9 cellular contexts compared by ENCODE assay signal in genomic region chr10:131453772-131454634, GRCh38.
DNase-seq lines count a peak whose midpoint lies in the region; ATAC-seq, FAIRE-seq and TF ChIP-seq lines count a peak whose summit lies in the region.
"Had no signal": no experiment of that assay in that cellular context is flagged by ENCODE, and none has a peak within 500 bp of the region (broad histone marks: within the 10 kb centered on the region; RNA-seq: fewer than 3 reads in every experiment).

No MANE protein-coding gene starts in this region.

- no peaks in the 10 kb centered on the region for H3K9me3 Mint-ChIP-seq in neural progenitor cell
- H3K9me3 Mint-ChIP-seq: activated B cell treated with CpG ODN at 0.5 μM for 24 hours had no signal

- H3K9me3 ChIP-seq in neural progenitor cell (ENCODE audit: low read depth) (no peaks in the 10 kb centered on the region), thoracic aorta (no peaks in the 10 kb centered on the region)

- H3K27me3 Mint-ChIP-seq in neural progenitor cell (ENCODE audit: insufficient read depth, low read depth) = no peaks in the 10 kb centered on the region

- TF ChIP-seq CTCF in GM12875 (IDR thresholded peaks at IDR 0.05; ENCODE audit: borderline replicate concordance, insufficient read depth, low read depth, low read length) (peak; percentile 44; the same call in 1 of the 2 replicates), neural progenitor cell (IDR thresholded peaks at IDR 0.05) (peak; percentile 94), thoracic aorta (IDR thresholded peaks at IDR 0.05) (peak; percentile 53)

- no peaks in the 10 kb centered on the region for H3F3A ChIP-seq in neural progenitor cell (ENCODE audit: low read depth)

- peak overlapping the region; percentile 75 for H3K4me2 ChIP-seq in neural progenitor cell

- DNase-seq in MV-4-11 (lab: John Stamatoyannopoulos, UW) = peak; percentile 12
- DNase-seq in activated T-cell treated with anti-CD3 and anti-CD28 coated beads for 4 hours = peak; percentile 57
- peak; percentile 34 to 72 for DNase-seq in frontal cortex (ENCODE audit: low spot score in 2 of 2)
- peak; percentile 89 for DNase-seq in neural progenitor cell (ENCODE audit: low spot score)
- DNase-seq in thoracic aorta (ENCODE audit: low spot score) = no peak
- DNase-seq: activated B cell treated with CpG ODN at 0.5 μM for 24 hours had no signal

- peak overlapping the region; percentile 80 for H3K4me3 Mint-ChIP-seq in neural progenitor cell
- H3K4me3 Mint-ChIP-seq: activated B cell treated with CpG ODN at 0.5 μM for 24 hours had no signal

- H3K27me3 ChIP-seq in neural progenitor cell (peaks cover 12% of the 10 kb centered on the region), thoracic aorta (replicated peaks; ENCODE audit: insufficient read depth) (no peaks in the 10 kb centered on the region)

- no peaks in the 10 kb centered on the region for H3K79me2 ChIP-seq in neural progenitor cell (ENCODE audit: low read depth)

- no peak overlapping the region for H3K27ac Mint-ChIP-seq in neural progenitor cell
- H3K27ac Mint-ChIP-seq: activated B cell treated with CpG ODN at 0.5 μM for 24 hours had no signal

- H3K27ac ChIP-seq in neural progenitor cell (no peak overlapping the region), thoracic aorta (no peak overlapping the region)

- H3K36me3 ChIP-seq in neural progenitor cell (no peaks in the 10 kb centered on the region), thoracic aorta (no peaks in the 10 kb centered on the region)

- H3K9ac ChIP-seq in neural progenitor cell = no peak overlapping the region

- no peaks in the 10 kb centered on the region for H4K20me1 ChIP-seq in neural progenitor cell (ENCODE audit: low read depth)

- H3K4me3 ChIP-seq in GM12875 (ENCODE audit: low read depth, low read length) (no peak overlapping the region), neural progenitor cell (peak overlapping the region; percentile 36), thoracic aorta (peak overlapping the region; percentile 44)

- H3K36me3 Mint-ChIP-seq in neural progenitor cell = no peaks in the 10 kb centered on the region

- ATAC-seq in thoracic aorta (ENCODE audit: insufficient number of reproducible peaks, low FRiP score, low read depth) = no peak
- ATAC-seq in GM21619 (IDR thresholded peaks at IDR 0.05; ENCODE audit: unreplicated experiment) = no peak
- ATAC-seq in GM21381 (IDR thresholded peaks at IDR 0.05; ENCODE audit: unreplicated experiment) = no peak

- peaks cover 32% of the 10 kb centered on the region for H3K4me1 Mint-ChIP-seq in neural progenitor cell
- H3K4me1 Mint-ChIP-seq: activated B cell treated with CpG ODN at 0.5 μM for 24 hours had no signal

- peaks cover 11% of the 10 kb centered on the region for H3K4me1 ChIP-seq in neural progenitor cell
- H3K4me1 ChIP-seq in thoracic aorta (ENCODE audit: control insufficient read depth in 1 of 2, low read depth in 2 of 2) = no peaks in the 10 kb centered on the region

- H2AFZ ChIP-seq in neural progenitor cell (replicated peaks) = peak overlapping the region; percentile 46

- FAIRE-seq in frontal cortex (lab: Jason Lieb, UNC) = no peak

Comparison
In these comparisons a context has a peak if more than half of its experiments do, and no peak if none do; other contexts are left out.
1. CTCF ChIP-seq: peak in every context shown above with its lines; median percentile 94 in neural progenitor cell; 53 in thoracic aorta; 44 in GM12875.